1 cellular context compared by ENCODE assay signal in genomic region chr10:5584895-5585516, GRCh38.
TF ChIP-seq lines count a peak whose summit lies in the region.

No MANE protein-coding gene starts in this region.

TF ChIP-seq in K562, 482 proteins besides CTCF, POLR2A, EP300 and RAD21 (continued from another document):
- TF ChIP-seq ZMIZ1 (IDR thresholded peaks at IDR 0.05; ENCODE audit: low read depth in 2 of 2, low read length in 2 of 2) (no peak), HLTF (IDR thresholded peaks at IDR 0.05) (no peak), ZFP36 (IDR thresholded peaks at IDR 0.05; ENCODE audit: low read depth, low read length, partially characterized antibody) (peak; percentile 36), POLR2AphosphoS2 (IDR thresholded peaks at IDR 0.05; ENCODE audit: low read length) (no peak)
